In genomic region chr16:81035975-81036750, GRCh38 we compare ENCODE assay signal across 8 cellular contexts. TPM values are rescaled to one million over a fixed set of nuclear protein-coding genes. Genes with fewer than 3 reads are reported as not detected.
A peak's percentile ranks its signal among the peaks of the same experiment; 100 is the strongest.
DNase-seq lines count a peak whose midpoint lies in the region; ATAC-seq and TF ChIP-seq lines count a peak whose summit lies in the region.

No MANE protein-coding gene starts in this region.

- H3K9me3 ChIP-seq in OCI-LY1 (ENCODE audit: low read length) (no peaks in the 10 kb centered on the region), heart left ventricle (no peaks in the 10 kb centered on the region), prostate gland (no peaks in the 10 kb centered on the region)

- H3F3A ChIP-seq in OCI-LY1 (ENCODE audit: insufficient read depth, low read length): no peaks in the 10 kb centered on the region

- no peaks in the 10 kb centered on the region for H3K9me2 ChIP-seq in OCI-LY1 (ENCODE audit: low read depth, low read length)

- no peak for TF ChIP-seq POLR2A in heart left ventricle (IDR thresholded peaks at IDR 0.05)
- no peak for TF ChIP-seq POLR2A in prostate gland (IDR thresholded peaks at IDR 0.05)

- peak overlapping the region; percentile 79 for H3K9ac ChIP-seq in OCI-LY1 (ENCODE audit: low read length)

- peak overlapping the region; percentile 96 for H3K4me2 ChIP-seq in OCI-LY1 (ENCODE audit: low read length)

- H3K27me3 ChIP-seq in OCI-LY1 (ENCODE audit: insufficient read depth, low read length) (no peaks in the 10 kb centered on the region), heart left ventricle (no peaks in the 10 kb centered on the region), prostate gland (replicated peaks; ENCODE audit: insufficient read depth) (no peaks in the 10 kb centered on the region)

- H3K9me3 Mint-ChIP-seq in activated naive CD4-positive, alpha-beta T cell treated with anti-CD3 and anti-CD28 coated beads, Interleukin-2, amount 50 U/mL, for 24 hours: no peaks in the 10 kb centered on the region

- H3K27ac Mint-ChIP-seq in activated naive CD4-positive, alpha-beta T cell treated with anti-CD3 and anti-CD28 coated beads, Interleukin-2, amount 50 U/mL, for 24 hours: peak overlapping the region; percentile 85

- peaks cover 5% of the 10 kb centered on the region for H3K36me3 Mint-ChIP-seq in activated naive CD4-positive, alpha-beta T cell treated with anti-CD3 and anti-CD28 coated beads, Interleukin-2, amount 50 U/mL, for 24 hours

- ATAC-seq in HG02798 (IDR thresholded peaks at IDR 0.05; ENCODE audit: poor library complexity, unreplicated experiment) (peak; percentile 68), heart left ventricle (peak in 2 of 4 donors; percentile 32 to 43)

- H3K4me3 ChIP-seq in OCI-LY1 (ENCODE audit: low read depth, low read length, poor library complexity, severe bottlenecking): peak overlapping the region; percentile 94
- peak overlapping the region; percentile 68 to 92 (median 80) for H3K4me3 ChIP-seq in heart left ventricle
- peak overlapping the region; percentile 77 for H3K4me3 ChIP-seq in prostate gland

- H3K36me3 ChIP-seq in OCI-LY1 (ENCODE audit: insufficient read depth, low read length): peaks cover 15% of the 10 kb centered on the region; the same call in 1 of the 2 replicates
- peaks cover 0 to 24% (median 4%) of the 10 kb centered on the region in 9 donors for H3K36me3 ChIP-seq in heart left ventricle
- H3K36me3 ChIP-seq in prostate gland: no peaks in the 10 kb centered on the region

- peak overlapping the region; percentile 41 for H3K27ac ChIP-seq in OCI-LY1 (ENCODE audit: low read depth, low read length, poor library complexity, severe bottlenecking)
- peak overlapping the region; percentile 46 to 85 (median 82) for H3K27ac ChIP-seq in heart left ventricle
- H3K27ac ChIP-seq in prostate gland: peak overlapping the region; percentile 53 to 73

- H3K4me3 Mint-ChIP-seq in activated naive CD4-positive, alpha-beta T cell treated with anti-CD3 and anti-CD28 coated beads, Interleukin-2, amount 50 U/mL, for 24 hours: peak overlapping the region; percentile 93

- peak; percentile 14 to 61 (median 60) for DNase-seq in NCI-H1417 (lab: John Stamatoyannopoulos, UW)
- DNase-seq in NCI-H1417 treated with DMSO at 0.1 percent for 48 hours (lab: John Stamatoyannopoulos, UW): no peak
- peak; percentile 23 to 69 (median 31) for DNase-seq in heart left ventricle
- peak; percentile 7 for DNase-seq in prostate gland (ENCODE audit: low spot score)
- DNase-seq in NCI-H1930 (lab: John Stamatoyannopoulos, UW): no peak

- peaks cover 5% of the 10 kb centered on the region for H3K79me2 ChIP-seq in OCI-LY1 (ENCODE audit: insufficient read depth, low read length)

- WGBS in heart left ventricle, 4 donors: 0 to 1% (median 0%) methylated on average over 23 to 80 of the region's 80 CpGs
- WGBS in prostate gland: 1% methylated on average over 31 of the region's 80 CpGs

- peaks cover 46% of the 10 kb centered on the region for H3K4me1 Mint-ChIP-seq in activated naive CD4-positive, alpha-beta T cell treated with anti-CD3 and anti-CD28 coated beads, Interleukin-2, amount 50 U/mL, for 24 hours

- no peak overlapping the region for H2AFZ ChIP-seq in OCI-LY1 (ENCODE audit: low read length)

- intact Hi-C loops in heart left ventricle (cut with DNase I) (loop anchor here (1.0 to 10.0 kb wide), 12 partner anchors 26 to 701 kb away; partner anchors contain the start of genes C16orf46 (in 8 of the 10), GCSH (in 2 of the 10), CENPN (in 1 of the 10) and GAN (in 1 of the 10)), prostate gland (cut with DNase I) (loop anchor here (2.0 to 10.0 kb wide), 2 partner anchors 41 to 279 kb away; partner anchors contain the start of genes C16orf46 and GAN)

- no peaks in the 10 kb centered on the region for H3K27me3 Mint-ChIP-seq in activated naive CD4-positive, alpha-beta T cell treated with anti-CD3 and anti-CD28 coated beads, Interleukin-2, amount 50 U/mL, for 24 hours

- no peaks in the 10 kb centered on the region for H4K20me1 ChIP-seq in OCI-LY1 (ENCODE audit: insufficient read depth, low read length)

- TF ChIP-seq CTCF in OCI-LY1 (IDR thresholded peaks at IDR 0.05; ENCODE audit: low read length) (no peak), heart left ventricle (IDR thresholded peaks at IDR 0.05) (peak in 1 of 12 donors; percentile 20), prostate gland (IDR thresholded peaks at IDR 0.05) (no peak)

- H3K4me1 ChIP-seq in OCI-LY1 (ENCODE audit: insufficient read depth, low read length, severe bottlenecking) (peaks cover 13% of the 10 kb centered on the region), heart left ventricle (peaks cover 0 to 37% (median 24%) of the 10 kb centered on the region in 12 donors), prostate gland (replicated peaks) (peaks cover 5% of the 10 kb centered on the region)

RNA-seq across cellular contexts. Expression of gene ATMIN, which starts 0.5 kb away (rescaled TPM):
- 10 to 100 TPM; 22.3 to 36.0 (median 28.5) TPM for total RNA-seq in heart left ventricle
- 10 to 100 TPM in 1 of 2 donors, 1 to 10 TPM in 1; 6.4 to 27.3 TPM for polyA plus RNA-seq in heart left ventricle
- 10 to 100 TPM; 47.1 to 62.4 TPM for total RNA-seq in prostate gland

RNA-seq across cellular contexts. Expression of gene CENPN, which starts 29.1 kb away (rescaled TPM):
- 10 to 100 TPM in 6 of 9 donors, 1 to 10 TPM in 3; 7.0 to 14.8 (median 10.3) TPM for total RNA-seq in heart left ventricle
- 10 to 100 TPM in 1 of 2 donors, 1 to 10 TPM in 1; 1.9 to 11.9 TPM for polyA plus RNA-seq in heart left ventricle
- 100 to 1,000 TPM in 1 of 2 donors, 10 to 100 TPM in 1; 40.6 to 103 TPM for total RNA-seq in prostate gland

RNA-seq across cellular contexts. Expression of gene CMC2, which starts 29.5 kb away (rescaled TPM):
- total RNA-seq in heart left ventricle: 100 to 1,000 TPM in 8 of 9 donors, 10 to 100 TPM in 1; 89.0 to 182 (median 132) TPM
- 100 to 1,000 TPM; 196 to 377 TPM for polyA plus RNA-seq in heart left ventricle
- 100 to 1,000 TPM in 1 of 2 donors, 10 to 100 TPM in 1; 38.9 to 153 TPM for total RNA-seq in prostate gland

RNA-seq across cellular contexts. Expression of gene C16orf46, which starts 40.9 kb away (rescaled TPM):
- 1 to 10 TPM in 2 of 9 donors, under 1 TPM in 4, not detected in 3; 0.34 to 1.4 (median 0.63) TPM for total RNA-seq in heart left ventricle
- 1 to 10 TPM; 1.0 to 1.7 TPM for polyA plus RNA-seq in heart left ventricle
- total RNA-seq in prostate gland: 10 to 100 TPM in 1 of 2 donors, 1 to 10 TPM in 1; 3.9 to 15.7 TPM

Comparison
In these comparisons a context has a peak if more than half of its experiments do, and no peak if none do; other contexts are left out.
1. DNase-seq: peak in NCI-H1417 (3 of 3), heart left ventricle (5 of 5) and prostate gland (single experiment); none in NCI-H1417 treated with DMSO at 0.1 percent for 48 hours (single experiment) and NCI-H1930 (0 of 2).
2. Peak in every context shown above with its lines, with median percentiles within 50 percentile points of each other: H3K27ac ChIP-seq and H3K4me3 ChIP-seq.